18 cellular contexts compared by ENCODE assay signal in genomic region chr18:23578067-23578705, GRCh38. TPM values are rescaled to one million over a fixed set of nuclear protein-coding genes. Genes with fewer than 3 reads are reported as not detected.
DNase-seq lines count a peak whose midpoint lies in the region; ATAC-seq and TF ChIP-seq lines count a peak whose summit lies in the region.
"Had no signal": no experiment of that assay in that cellular context is flagged by ENCODE, and none has a peak within 500 bp of the region (broad histone marks: within the 10 kb centered on the region; RNA-seq: fewer than 3 reads in every experiment).

No MANE protein-coding gene starts in this region.

- H3K4me2 ChIP-seq in BLaER1 (peak overlapping the region; percentile 72), DND-41 (ENCODE audit: insufficient read depth, low read length) (no peak overlapping the region), Karpas-422 (ENCODE audit: low read depth, low read length, poor library complexity, severe bottlenecking) (no peak overlapping the region)

- H3K4me3 ChIP-seq in BLaER1 (no peak overlapping the region), DND-41 (ENCODE audit: low read depth in 1 of 2, low read length in 2 of 2) (no peak overlapping the region), Karpas-422 (ENCODE audit: low read length) (no peak overlapping the region), lower leg skin (ENCODE audit: low read depth, poor library complexity, severe bottlenecking) (no peak overlapping the region)

- H4K20me1 ChIP-seq in BLaER1 (peaks cover 85% of the 10 kb centered on the region), DND-41 (ENCODE audit: insufficient read depth, low read length) (peaks cover 18% of the 10 kb centered on the region; the same call in 1 of the 2 replicates), Karpas-422 (ENCODE audit: insufficient read depth, low read depth, low read length) (no peaks in the 10 kb centered on the region)

- no peak overlapping the region for H2AFZ ChIP-seq in DND-41 (ENCODE audit: low read depth, low read length)
- no peak overlapping the region for H2AFZ ChIP-seq in Karpas-422 (ENCODE audit: low read length)

- CTCF ChIA-PET in RWPE1 (lab: Yijun Ruan, JAX), result interaction anchor here (0.6 kb wide), 1 partner anchor 35 kb away, joined by 5 read pairs; no protein-coding TSS in a partner anchor

- POLR2A ChIA-PET in RWPE1 (lab: Yijun Ruan, JAX; ENCODE audit: low non-redundant PET), result no interaction called here

- no peak for TF ChIP-seq POLR2A in lower leg skin (IDR thresholded peaks at IDR 0.05)

- no peaks in the 10 kb centered on the region for H3K9me2 ChIP-seq in Karpas-422 (replicated peaks; ENCODE audit: insufficient read depth, low read length)

- peaks cover 4% of the 10 kb centered on the region for H3K27me3 Mint-ChIP-seq in glutamatergic neuron (ENCODE audit: unreplicated experiment)

- H3K4me1 ChIP-seq in BLaER1, result peaks cover 62% of the 10 kb centered on the region
- peaks cover 38% of the 10 kb centered on the region for H3K4me1 ChIP-seq in DND-41 (ENCODE audit: insufficient read depth, low read length)
- peaks cover 20% of the 10 kb centered on the region for H3K4me1 ChIP-seq in Karpas-422 (ENCODE audit: low read length)

- H3K4me3 Mint-ChIP-seq in glutamatergic neuron (ENCODE audit: unreplicated experiment), result peak overlapping the region; percentile 25
- H3K4me3 Mint-ChIP-seq: HFFc6 had no signal

- H3K9ac ChIP-seq in BLaER1 (peak overlapping the region; percentile 45; the same call in 1 of the 2 replicates), DND-41 (ENCODE audit: low read depth, low read length) (no peak overlapping the region), Karpas-422 (ENCODE audit: low read length) (no peak overlapping the region)

- H3K4me1 Mint-ChIP-seq in glutamatergic neuron (ENCODE audit: low read depth, unreplicated experiment), result peaks cover 19% of the 10 kb centered on the region

- H3K27me3 ChIP-seq in BLaER1, result no peaks in the 10 kb centered on the region
- no peaks in the 10 kb centered on the region for H3K27me3 ChIP-seq in DND-41 (ENCODE audit: insufficient read depth, low read length, poor library complexity)
- H3K27me3 ChIP-seq in Karpas-422 (ENCODE audit: low read length), result no peaks in the 10 kb centered on the region

- intact Hi-C loops in lower leg skin (cut with DNase I; ENCODE audit: low total_unique reads), result no loop called here

- peaks cover 56% of the 10 kb centered on the region for H3K36me3 ChIP-seq in BLaER1
- H3K36me3 ChIP-seq in DND-41 (ENCODE audit: insufficient read depth, low read length), result peaks cover 29% of the 10 kb centered on the region
- H3K36me3 ChIP-seq in Karpas-422 (ENCODE audit: insufficient read depth, low read length), result no peaks in the 10 kb centered on the region

- TF ChIP-seq CTCF in DND-41 (IDR thresholded peaks at IDR 0.05; ENCODE audit: borderline replicate concordance, extremely low read depth, low read length, poor library complexity, severe bottlenecking) (no peak), RWPE1 (conservative IDR thresholded peaks at IDR 0.05; ENCODE audit: low read depth) (no peak), glutamatergic neuron (IDR thresholded peaks at IDR 0.05; ENCODE audit: partially characterized antibody, unreplicated experiment) (no peak), lower leg skin (IDR thresholded peaks at IDR 0.05) (no peak)

- peak; percentile 29 for DNase-seq in DND-41
- DNase-seq in RWPE1 (ENCODE audit: low spot score), result no peak
- DNase-seq in glutamatergic neuron, result no peak
- DNase-seq in EL, result no peak
- no peak for DNase-seq in Karpas-422
- no peak for DNase-seq in lower leg skin (ENCODE audit: low spot score in 2 of 2)
- no peak for DNase-seq in iPS-NIHi7 (ENCODE audit: extremely low spot score)
- DNase-seq: activated CD4-positive, alpha-beta T cell treated with anti-CD3 and anti-CD28 coated beads, Interleukin-2, amount 50 U/mL, for 48 hours; activated naive CD4-positive, alpha-beta T cell treated with anti-CD3 and anti-CD28 coated beads, Interleukin-2, amount 50 U/mL, for 16 hours; central memory CD4-positive, alpha-beta T cell; HFFc6; left colon; MV-4-11; retina; stimulated activated CD4-positive, alpha-beta T cell treated with anti-CD3 and anti-CD28 coated beads, Interleukin-2, amount 100 ng/mL, for 24 hours; stimulated activated CD8-positive, alpha-beta memory T cell treated with anti-CD3 and anti-CD28 coated beads, Interleukin-4, amount 100 ng/mL, for 48 hours had no signal

- H3K79me2 ChIP-seq in DND-41 (ENCODE audit: insufficient read depth, low read length) (peaks cover 55% of the 10 kb centered on the region), Karpas-422 (ENCODE audit: low read length) (peaks cover 77% of the 10 kb centered on the region)

- H3K9me3 ChIP-seq in BLaER1 (no peaks in the 10 kb centered on the region), DND-41 (ENCODE audit: insufficient read depth, low read length, severe bottlenecking) (no peaks in the 10 kb centered on the region), Karpas-422 (ENCODE audit: low read length) (no peaks in the 10 kb centered on the region)

- 93 to 96% methylated on average over 6 of the region's 6 CpGs for WGBS in lower leg skin, 2 donors

- peaks cover 4% of the 10 kb centered on the region for H3K9me3 Mint-ChIP-seq in glutamatergic neuron (ENCODE audit: unreplicated experiment)
- H3K9me3 Mint-ChIP-seq: HFFc6 had no signal

- peak; percentile 73 for ATAC-seq in DND-41 (ENCODE audit: insufficient read depth, low read depth)
- ATAC-seq: left colon had no signal

- peak overlapping the region; percentile 80 for H3K27ac Mint-ChIP-seq in glutamatergic neuron (ENCODE audit: unreplicated experiment)
- H3K27ac Mint-ChIP-seq: HFFc6 had no signal

- peaks cover 10% of the 10 kb centered on the region for H3K36me3 Mint-ChIP-seq in glutamatergic neuron (ENCODE audit: unreplicated experiment)

- peak overlapping the region; percentile 50; the same call in 1 of the 2 replicates for H3K27ac ChIP-seq in BLaER1
- no peak overlapping the region for H3K27ac ChIP-seq in DND-41 (ENCODE audit: low read length)
- H3K27ac ChIP-seq in RWPE1, result peak overlapping the region; percentile 46
- H3K27ac ChIP-seq in Karpas-422 (ENCODE audit: low read length), result no peak overlapping the region
- H3K27ac ChIP-seq: epithelial cell of prostate had no signal

RNA-seq across cellular contexts. Expression of gene NPC1, which starts 8.1 kb away (rescaled TPM):
- 44.8 TPM for total RNA-seq in glutamatergic neuron (ENCODE audit: unreplicated experiment)
- total RNA-seq in Karpas-422 (2014; rRNA removed; shearing (Covaris generic); ENCODE audit: low replicate concordance), result 31.1 and 63.4 TPM in 2 replicates
- total RNA-seq in lower leg skin, result 100 to 1,000 TPM in 2 of 4 donors, 10 to 100 TPM in 2; 75.1 to 114 (median 100) TPM

Comparison
In these comparisons a context has a peak if more than half of its experiments do, and no peak if none do; other contexts are left out.
1. H3K27ac ChIP-seq: peak in BLaER1 (single experiment) and RWPE1 (single experiment); none in DND-41 (single experiment) and Karpas-422 (single experiment).